Comparison of ENCODE assay signal across 26 cellular contexts in the genomic region with DNA sequence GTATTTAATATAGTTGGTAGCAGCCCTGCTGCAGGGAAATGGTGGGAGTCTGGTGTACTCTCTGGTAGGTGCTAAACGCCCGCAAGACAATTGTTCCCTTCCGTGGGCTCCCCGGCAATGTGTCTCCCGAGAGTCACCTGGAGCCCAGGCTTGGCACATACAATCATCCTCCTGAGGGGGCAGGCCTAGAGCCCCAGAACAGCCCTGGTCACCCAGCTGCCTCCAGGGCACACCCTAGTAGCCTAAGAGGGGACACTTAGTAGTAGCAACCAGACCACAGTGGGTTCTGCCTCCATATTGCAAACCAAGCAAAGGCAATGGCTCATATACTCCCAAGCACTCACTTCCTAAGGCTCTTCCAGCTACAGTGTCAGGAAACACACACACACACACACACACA.
"Had no signal": no experiment of that assay in that cellular context is flagged by ENCODE, and none has a peak within 500 bp of the region (broad histone marks: within the 10 kb centered on the region; RNA-seq: fewer than 3 reads in every experiment).

No MANE protein-coding gene starts in this region.

- H2AFZ ChIP-seq: parathyroid adenoma had no signal

- H3K9me3 ChIP-seq: gastrocnemius medialis, mucosa of descending colon, neutrophil, right lobe of liver, suprapubic skin, thyroid gland had no signal

- H3K36me3 ChIP-seq: gastrocnemius medialis, neutrophil, right lobe of liver, suprapubic skin, thyroid gland had no signal

- H3K27ac ChIP-seq: epithelial cell of prostate, gastrocnemius medialis, neutrophil, parathyroid adenoma, right lobe of liver, suprapubic skin, thyroid gland had no signal

- H3K4me3 Mint-ChIP-seq: memory B cell; naive B cell; nephron progenitor cell; stimulated activated naive CD8-positive, alpha-beta T cell treated with anti-CD3 and anti-CD28 coated beads, Interleukin-15, amount 100 ng/mL, for 72 hours had no signal

- H3K9ac ChIP-seq: parathyroid adenoma had no signal

- H3K27me3 Mint-ChIP-seq: stimulated activated naive CD8-positive, alpha-beta T cell treated with anti-CD3 and anti-CD28 coated beads, Interleukin-15, amount 100 ng/mL, for 72 hours had no signal

- DNase-seq: cortex of kidney; effector CD4-positive, alpha-beta T cell; foreskin fibroblast; gastrocnemius medialis; head of caudate nucleus; left ventricle myocardium superior; mucosa of descending colon; naive B cell; nephron progenitor cell; right lobe of liver; small intestine; stimulated activated CD4-positive, alpha-beta T cell treated with anti-CD3 and anti-CD28 coated beads, Interleukin-15, amount 100 ng/mL, for 24 hours; stimulated activated CD4-positive, alpha-beta T cell treated with anti-CD3 and anti-CD28 coated beads, Interleukin-2, amount 100 ng/mL, for 48 hours; stimulated activated CD8-positive, alpha-beta memory T cell treated with anti-CD3 and anti-CD28 coated beads, Interleukin-4, amount 100 ng/mL, for 48 hours; stimulated activated naive CD4-positive, alpha-beta T cell; stimulated activated naive CD8-positive, alpha-beta T cell treated with anti-CD3 and anti-CD28 coated beads, Interleukin-15, amount 100 ng/mL, for 72 hours; thyroid gland; trophoblast cell had no signal

- H3K79me2 ChIP-seq: parathyroid adenoma had no signal

- ATAC-seq: esophagus mucosa; gastrocnemius medialis; left ventricle myocardium superior; mucosa of descending colon; right lobe of liver; stimulated activated naive CD8-positive, alpha-beta T cell treated with anti-CD3 and anti-CD28 coated beads, Interleukin-15, amount 100 ng/mL, for 72 hours had no signal

- H3K36me3 Mint-ChIP-seq: memory B cell, naive B cell had no signal

- H3K4me3 ChIP-seq: gastrocnemius medialis, lung, mucosa of descending colon, right lobe of liver, suprapubic skin, thyroid gland had no signal

- H3K27me3 ChIP-seq: gastrocnemius medialis, right lobe of liver, suprapubic skin, thyroid gland had no signal

- H3K4me1 ChIP-seq: gastrocnemius medialis, parathyroid adenoma, right lobe of liver, thyroid gland had no signal

- H3K9me3 Mint-ChIP-seq: memory B cell, naive B cell had no signal

- H3K27ac Mint-ChIP-seq: memory B cell; nephron progenitor cell; progenitor cell of endocrine pancreas; stimulated activated naive CD8-positive, alpha-beta T cell treated with anti-CD3 and anti-CD28 coated beads, Interleukin-15, amount 100 ng/mL, for 72 hours had no signal
